9 cellular contexts compared by ENCODE assay signal in genomic region chr21:42798106-42798505, GRCh38.
"Had no signal": no experiment of that assay in that cellular context is flagged by ENCODE, and none has a peak within 500 bp of the region (broad histone marks: within the 10 kb centered on the region; RNA-seq: fewer than 3 reads in every experiment).

No MANE protein-coding gene starts in this region.

- H3K36me3 Mint-ChIP-seq: IgD-negative memory B cell had no signal

- H3K36me3 ChIP-seq: HAP-1 had no signal

- H2AFZ ChIP-seq: GM23248 had no signal

- H3K27ac Mint-ChIP-seq: HFFc6, IgD-negative memory B cell had no signal

- H3K4me3 ChIP-seq: GM23248, HAP-1 had no signal

- DNase-seq: GM23248, GOT3, H7, HFFc6 had no signal

- ATAC-seq: HCT116, HepG2 had no signal

- H3K27ac ChIP-seq: GM23248, HL-60 had no signal

- H3K9me3 ChIP-seq: HAP-1 had no signal

- H3K4me3 Mint-ChIP-seq: HFFc6, IgD-negative memory B cell had no signal

- H3K4me1 ChIP-seq: HAP-1 had no signal

- H3K9me3 Mint-ChIP-seq: HFFc6, IgD-negative memory B cell had no signal
